In genomic region chr1:226736908-226737818, GRCh38 we compare ENCODE assay signal across 8 cellular contexts. TPM values are rescaled to one million over a fixed set of nuclear protein-coding genes. Genes with fewer than 3 reads are reported as not detected.
DNase-seq lines count a peak whose midpoint lies in the region; ATAC-seq, FAIRE-seq and TF ChIP-seq lines count a peak whose summit lies in the region.

No MANE protein-coding gene starts in this region.

- ATAC-seq in GM21360 (IDR thresholded peaks at IDR 0.05; ENCODE audit: unreplicated experiment): peak; percentile 33
- peak; percentile 50 for ATAC-seq in esophagus mucosa

- H3K27ac ChIP-seq in mucosa of rectum (ENCODE audit: low read depth in 2 of 2, low read length in 2 of 2): peak overlapping the region; percentile 78 to 81
- peak overlapping the region; percentile 79 to 81 for H3K27ac ChIP-seq in tibial artery

- no peak for FAIRE-seq in HTR-8/SVneo (lab: Jason Lieb, UNC)

- H3K27me3 ChIP-seq in MG63 (no peaks in the 10 kb centered on the region), mucosa of rectum (ENCODE audit: control insufficient read depth in 2 of 2, insufficient read depth in 2 of 2, low read length in 2 of 2) (no peaks in the 10 kb centered on the region), tibial artery (no peaks in the 10 kb centered on the region)

- H3K4me3 ChIP-seq in MG63 (peak overlapping the region; percentile 58), mucosa of rectum (ENCODE audit: low read length in 2 of 2) (peak overlapping the region; percentile 72 to 92), tibial artery (peak overlapping the region; percentile 73 to 79)

- H3K9ac ChIP-seq in mucosa of rectum (ENCODE audit: low read depth in 1 of 2, low read length in 2 of 2): peak overlapping the region; percentile 77 to 86

- H3K9me3 ChIP-seq in MG63: no peaks in the 10 kb centered on the region
- H3K9me3 ChIP-seq in mucosa of rectum (ENCODE audit: control insufficient read depth in 2 of 2, low read length in 2 of 2): no peaks in the 10 kb centered on the region
- no peaks in the 10 kb centered on the region for H3K9me3 ChIP-seq in tibial artery

- DNase-seq in D341Med (ENCODE audit: low spot score) (peak; percentile 86), MG63 (no peak), tibial artery (peak; percentile 37 to 70), HTR-8/SVneo (ENCODE audit: insufficient read length, low spot score) (no peak)
- DNase-seq in activated CD8-positive, alpha-beta memory T cell treated with anti-CD3 and anti-CD28 coated beads, Interleukin-2, amount 50 U/mL, for 48 hours: peak; percentile 75

- TF ChIP-seq CTCF in tibial artery (IDR thresholded peaks at IDR 0.05): no peak

- intact Hi-C loops in tibial artery (cut with DNase I; ENCODE audit: low total_unique reads): loop anchor here (5.0 to 10.0 kb wide), 2 partner anchors 60 to 88 kb away; no protein-coding TSS in a partner anchor

- H3K4me1 ChIP-seq in mucosa of rectum (ENCODE audit: control insufficient read depth in 2 of 2, insufficient read depth in 2 of 2, low read length in 2 of 2) (peaks cover 6 to 8% of the 10 kb centered on the region in 2 donors), tibial artery (peaks cover 0 to 50% (median 30%) of the 10 kb centered on the region in 4 donors)

- peaks cover 31% of the 10 kb centered on the region for H3K36me3 ChIP-seq in MG63
- H3K36me3 ChIP-seq in mucosa of rectum (ENCODE audit: control insufficient read depth in 2 of 2, insufficient read depth in 2 of 2, low read length in 2 of 2): peaks cover 5 to 10% of the 10 kb centered on the region in 2 donors
- peaks cover 0 to 21% (median 0%) of the 10 kb centered on the region in 3 donors for H3K36me3 ChIP-seq in tibial artery

RNA-seq across cellular contexts. Expression of gene ITPKB, which starts 1.9 kb away (rescaled TPM):
- total RNA-seq in MG63 (2014; rRNA removed; shearing (Covaris generic); ENCODE audit: low replicate concordance): 14.7 and 19.0 TPM in 2 replicates
- 10.9 TPM for total RNA-seq in esophagus mucosa

Comparison
In these comparisons a context has a peak if more than half of its experiments do, and no peak if none do; other contexts are left out.
1. DNase-seq: peak in D341Med (single experiment), activated CD8-positive, alpha-beta memory T cell treated with anti-CD3 and anti-CD28 coated beads, Interleukin-2, amount 50 U/mL, for 48 hours (single experiment) and tibial artery (2 of 2); none in MG63 (single experiment) and HTR-8/SVneo (single experiment).
2. Peak in every context shown above with its lines, with median percentiles within 50 percentile points of each other: H3K4me3 ChIP-seq.